In genomic region chr9:135499326-135500070, GRCh38 we compare ENCODE assay signal across 8 cellular contexts. TPM values are rescaled to one million over a fixed set of nuclear protein-coding genes. Genes with fewer than 3 reads are reported as not detected.
DNase-seq lines count a peak whose midpoint lies in the region; ATAC-seq, FAIRE-seq and TF ChIP-seq lines count a peak whose summit lies in the region.

No MANE protein-coding gene starts in this region.

- H3K4me1 ChIP-seq in tibial nerve = peaks cover 0 to 32% (median 19%) of the 10 kb centered on the region in 4 donors

- ATAC-seq in left cardiac atrium = peak; percentile 91

- FAIRE-seq in H54 (lab: Jason Lieb, UNC) = no peak

- 0 out of 2 replicates have a peak, but pooled peaks have one; percentile 30 for TF ChIP-seq POLR2A in H54 (IDR thresholded peaks at IDR 0.05; ENCODE audit: low read depth, low read length)
- peak in 1 of 2 donors; percentile 13 for TF ChIP-seq POLR2A in tibial nerve (IDR thresholded peaks at IDR 0.05)

- H3K36me3 ChIP-seq in tibial nerve = peaks cover 0 to 28% (median 9%) of the 10 kb centered on the region in 3 donors

- H3K27ac ChIP-seq in tibial nerve = peak overlapping the region; percentile 40 to 83 (median 79)

- intact Hi-C loops in left cardiac atrium (cut with DNase I) (no loop called here), posterior cingulate gyrus (cut with DNase I) (loop anchor here (5.0 kb wide), 1 partner anchor 408 kb away; the partner anchor contains the start of gene CAMSAP1)

- peak; percentile 80 for DNase-seq in COR-L47 (lab: John Stamatoyannopoulos, UW)
- DNase-seq in H54 (ENCODE audit: insufficient read length, low spot score) = peak; percentile 94
- peak; percentile 80 for DNase-seq in NCI-H1105 treated with DMSO at 0.1 percent for 48 hours (lab: John Stamatoyannopoulos, UW)
- peak; percentile 73 to 86 (median 85) for DNase-seq in T-helper 1 cell
- DNase-seq in amniotic epithelial cell (ENCODE audit: low read depth) = peak; percentile 86
- peak; percentile 98 for DNase-seq in left cardiac atrium
- DNase-seq in posterior cingulate gyrus = peak; percentile 96 to 100 (median 99)
- DNase-seq in tibial nerve (ENCODE audit: low spot score in 2 of 2) = peak; percentile 93 to 94

- 1 to 2% methylated on average over 21 to 34 of the region's 58 CpGs for WGBS in tibial nerve, 2 donors

- H3K9me3 ChIP-seq in tibial nerve = no peaks in the 10 kb centered on the region

- no peak for TF ChIP-seq CTCF in tibial nerve (IDR thresholded peaks at IDR 0.05)

- peak in 1 of 2 donors; percentile 53 for TF ChIP-seq EP300 in tibial nerve (IDR thresholded peaks at IDR 0.05)

- H3K4me3 ChIP-seq in tibial nerve = peak overlapping the region; percentile 65 to 100 (median 72)

- no peaks in the 10 kb centered on the region for H3K27me3 ChIP-seq in tibial nerve

RNA-seq across cellular contexts. Expression of gene MRPS2, which starts 1.0 kb away (rescaled TPM):
- total RNA-seq in left cardiac atrium (10 to 100 TPM; 32.6 to 34.0 TPM), tibial nerve (10 to 100 TPM; 24.9 to 29.2 (median 26.3) TPM)

RNA-seq across cellular contexts. Expression of gene PPP1R26, which starts 19.9 kb away (rescaled TPM):
- total RNA-seq in left cardiac atrium (10 to 100 TPM; 17.5 to 17.6 TPM), tibial nerve (10 to 100 TPM; 10.5 to 14.7 (median 11.8) TPM)

RNA-seq across cellular contexts. Expression of gene LCN1, which starts 21.7 kb away (rescaled TPM):
- total RNA-seq in left cardiac atrium = 1 to 10 TPM in 1 of 2 donors, not detected in 1; 2.0 TPM
- not detected for total RNA-seq in tibial nerve

RNA-seq across cellular contexts. Expression of gene OBP2A, which starts 46.4 kb away (rescaled TPM):
- total RNA-seq in left cardiac atrium (not detected), tibial nerve (not detected)

Comparison
In these comparisons a context has a peak if more than half of its experiments do, and no peak if none do; other contexts are left out.
1. Peak in every context shown above with its lines: DNase-seq, ATAC-seq, H3K4me3 ChIP-seq and H3K27ac ChIP-seq.